Comparison of ENCODE assay signal across 39 cellular contexts in genomic region chr20:56903858-56904257, GRCh38.
"Had no signal": no experiment of that assay in that cellular context is flagged by ENCODE, and none has a peak within 500 bp of the region (broad histone marks: within the 10 kb centered on the region; RNA-seq: fewer than 3 reads in every experiment).

No MANE protein-coding gene starts in this region.

- H3K4me3 Mint-ChIP-seq: activated naive CD4-positive, alpha-beta T cell treated with anti-CD3 and anti-CD28 coated beads for 36 hours; activated naive CD4-positive, alpha-beta T cell treated with anti-CD3 and anti-CD28 coated beads, Interleukin-2, amount 10 ng/mL, durations not matched to agents 7 days and 5 days; activated naive CD4-positive, alpha-beta T cell treated with anti-CD3 and anti-CD28 coated beads, Interleukin-2, amount 50 U/mL, for 24 hours; activated naive CD8-positive, alpha-beta T cell; activated naive CD8-positive, alpha-beta T cell treated with anti-CD3 and anti-CD28 coated beads for 36 hours; activated naive CD8-positive, alpha-beta T cell treated with anti-CD3 and anti-CD28 coated beads, Interleukin-2, amount 10 ng/mL, durations not matched to agents 7 days and 5 days; activated naive CD8-positive, alpha-beta T cell treated with anti-CD3 and anti-CD28 coated beads, Interleukin-2, amount 50 U/mL, for 24 hours; activated T-cell treated with anti-CD3 and anti-CD28 coated beads, Interleukin-2, amount 50 U/mL, for 24 hours; activated T-cell treated with anti-CD3 and anti-CD28 coated beads, Interleukin-2, amount 50 U/mL, for 4 hours; activated T-cell treated with anti-CD3 and anti-CD28 coated beads, Interleukin-2, amount 50 U/mL, for 72 hours; activated T-helper 1 cell treated with anti-CD3 and anti-CD28 coated beads, Interleukin-12 subunit alpha, Interleukin-12 subunit beta, Interleukin-2, Interleukin-4 antibody, amounts not matched to agents 30 ng/mL and 10 ng/mL and 1 ng/mL, durations not matched to agents 14 hours and 24 hours and 36 hours; activated T-helper 17 cell treated with anti-CD3 and anti-CD28 coated beads, Interleukin-2, amount 50 U/mL, for 72 hours; brain; central memory CD8-positive, alpha-beta T cell had no signal

- DNase-seq: activated effector memory CD4-positive, alpha-beta T cell treated with anti-CD3 and anti-CD28 coated beads, Interleukin-2, amount 50 U/mL, for 16 hours; activated effector memory CD4-positive, alpha-beta T cell treated with Interleukin-2 at 50 U/mL for 16 hours; activated gamma-delta T cell; activated gamma-delta T cell treated with Interleukin-2 at 50 U/mL for 16 hours; activated naive CD4-positive, alpha-beta T cell; activated naive CD4-positive, alpha-beta T cell treated with anti-CD3 and anti-CD28 coated beads for 36 hours; activated naive CD4-positive, alpha-beta T cell treated with anti-CD3 and anti-CD28 coated beads, Interleukin-2, amount 10 ng/mL, durations not matched to agents 7 days and 5 days; activated naive CD4-positive, alpha-beta T cell treated with anti-CD3 and anti-CD28 coated beads, Interleukin-2, amount 50 U/mL, for 16 hours; activated naive CD4-positive, alpha-beta T cell treated with Interleukin-2 at 50 U/mL for 16 hours; activated naive CD8-positive, alpha-beta T cell treated with anti-CD3 and anti-CD28 coated beads for 36 hours; activated naive CD8-positive, alpha-beta T cell treated with anti-CD3 and anti-CD28 coated beads, Interleukin-2, amount 10 ng/mL, durations not matched to agents 7 days and 5 days; activated naive CD8-positive, alpha-beta T cell treated with anti-CD3 and anti-CD28 coated beads, Interleukin-2, amount 50 U/mL, for 24 hours; activated T-cell treated with anti-CD3 and anti-CD28 coated beads, Interleukin-2, amount 50 U/mL, for 24 hours; activated T-cell treated with anti-CD3 and anti-CD28 coated beads, Interleukin-2, amount 50 U/mL, for 4 hours; activated T-cell treated with anti-CD3 and anti-CD28 coated beads, Interleukin-2, amount 50 U/mL, for 48 hours; activated T-cell treated with anti-CD3 and anti-CD28 coated beads, Interleukin-2, amount 50 U/mL, for 72 hours; adrenal gland; amniotic stem cell; amygdala; anterior cingulate cortex; aorta; body of pancreas; brain microvascular endothelial cell; caudate nucleus; central memory CD4-positive, alpha-beta T cell; cerebellar nuclear complex had no signal

- H3K27ac ChIP-seq: adrenal gland, ascending aorta, body of pancreas, brain microvascular endothelial cell, breast epithelium, cardiac muscle cell had no signal

- H3K27me3 ChIP-seq: adrenal gland, ascending aorta, body of pancreas, brain microvascular endothelial cell, breast epithelium had no signal

- H3K4me3 ChIP-seq: adrenal gland, ascending aorta, body of pancreas, breast epithelium, cardiac muscle cell had no signal

- H3K36me3 Mint-ChIP-seq: activated naive CD4-positive, alpha-beta T cell treated with anti-CD3 and anti-CD28 coated beads, Interleukin-2, amount 10 ng/mL, durations not matched to agents 7 days and 5 days; activated naive CD4-positive, alpha-beta T cell treated with anti-CD3 and anti-CD28 coated beads, Interleukin-2, amount 50 U/mL, for 24 hours; activated naive CD8-positive, alpha-beta T cell; activated naive CD8-positive, alpha-beta T cell treated with anti-CD3 and anti-CD28 coated beads for 36 hours; activated naive CD8-positive, alpha-beta T cell treated with anti-CD3 and anti-CD28 coated beads, Interleukin-2, amount 10 ng/mL, durations not matched to agents 7 days and 5 days; brain had no signal

- H3K4me1 ChIP-seq: adrenal gland, ascending aorta, breast epithelium had no signal

- FAIRE-seq: astrocyte, bronchial epithelial cell had no signal

- H3K9me3 Mint-ChIP-seq: activated naive CD4-positive, alpha-beta T cell treated with anti-CD3 and anti-CD28 coated beads, Interleukin-2, amount 10 ng/mL, durations not matched to agents 7 days and 5 days; activated naive CD4-positive, alpha-beta T cell treated with anti-CD3 and anti-CD28 coated beads, Interleukin-2, amount 50 U/mL, for 24 hours; activated naive CD8-positive, alpha-beta T cell treated with anti-CD3 and anti-CD28 coated beads, Interleukin-2, amount 50 U/mL, for 24 hours; activated T-cell treated with anti-CD3 and anti-CD28 coated beads, Interleukin-2, amount 50 U/mL, for 4 hours; activated T-helper 1 cell treated with anti-CD3 and anti-CD28 coated beads, Interleukin-12 subunit alpha, Interleukin-12 subunit beta, Interleukin-2, Interleukin-4 antibody, amounts not matched to agents 30 ng/mL and 10 ng/mL and 1 ng/mL, durations not matched to agents 14 hours and 24 hours and 36 hours; activated T-helper 2 cell treated with anti-CD3 and anti-CD28 coated beads, Interferon-gamma antibody, Interleukin-2, Interleukin-4, amounts not matched to agents 10 μg/mL and 5 μg/mL and 100 μg/mL, durations not matched to agents 14 hours and 24 hours and 36 hours had no signal

- H3K36me3 ChIP-seq: adrenal gland, ascending aorta, brain microvascular endothelial cell, breast epithelium, cardiac muscle cell had no signal

- H3K27ac Mint-ChIP-seq: activated naive CD4-positive, alpha-beta T cell treated with anti-CD3 and anti-CD28 coated beads for 36 hours; activated naive CD4-positive, alpha-beta T cell treated with anti-CD3 and anti-CD28 coated beads, Interleukin-2, amount 10 ng/mL, durations not matched to agents 7 days and 5 days; activated naive CD4-positive, alpha-beta T cell treated with anti-CD3 and anti-CD28 coated beads, Interleukin-2, amount 50 U/mL, for 24 hours; activated naive CD4-positive, alpha-beta T cell treated with anti-CD3 and anti-CD28 coated beads, Interleukin-2, amount 50 U/mL, for 72 hours; activated naive CD8-positive, alpha-beta T cell; activated naive CD8-positive, alpha-beta T cell treated with anti-CD3 and anti-CD28 coated beads for 36 hours; activated naive CD8-positive, alpha-beta T cell treated with anti-CD3 and anti-CD28 coated beads, Interleukin-2, amount 10 ng/mL, durations not matched to agents 7 days and 5 days; activated naive CD8-positive, alpha-beta T cell treated with anti-CD3 and anti-CD28 coated beads, Interleukin-2, amount 50 U/mL, for 24 hours; activated T-cell treated with anti-CD3 and anti-CD28 coated beads, Interleukin-2, amount 50 U/mL, for 24 hours; activated T-cell treated with anti-CD3 and anti-CD28 coated beads, Interleukin-2, amount 50 U/mL, for 72 hours; activated T-helper 1 cell treated with anti-CD3 and anti-CD28 coated beads, Interleukin-12 subunit alpha, Interleukin-12 subunit beta, Interleukin-2, Interleukin-4 antibody, amounts not matched to agents 30 ng/mL and 10 ng/mL and 1 ng/mL, durations not matched to agents 14 hours and 24 hours and 36 hours; activated T-helper 17 cell treated with anti-CD3 and anti-CD28 coated beads, Interleukin-2, amount 50 U/mL, for 72 hours; activated T-helper 2 cell treated with anti-CD3 and anti-CD28 coated beads, Interferon-gamma antibody, Interleukin-2, Interleukin-4, amounts not matched to agents 10 μg/mL and 5 μg/mL and 100 μg/mL, durations not matched to agents 14 hours and 24 hours and 36 hours; brain had no signal

- H3K9me3 ChIP-seq: adrenal gland, ascending aorta had no signal

- H3K4me1 Mint-ChIP-seq: activated naive CD4-positive, alpha-beta T cell treated with anti-CD3 and anti-CD28 coated beads, Interleukin-2, amount 10 ng/mL, durations not matched to agents 7 days and 5 days; activated naive CD4-positive, alpha-beta T cell treated with anti-CD3 and anti-CD28 coated beads, Interleukin-2, amount 50 U/mL, for 24 hours; activated naive CD8-positive, alpha-beta T cell treated with anti-CD3 and anti-CD28 coated beads for 36 hours; activated naive CD8-positive, alpha-beta T cell treated with anti-CD3 and anti-CD28 coated beads, Interleukin-2, amount 10 ng/mL, durations not matched to agents 7 days and 5 days; activated naive CD8-positive, alpha-beta T cell treated with anti-CD3 and anti-CD28 coated beads, Interleukin-2, amount 50 U/mL, for 24 hours; activated T-helper 17 cell treated with anti-CD3 and anti-CD28 coated beads, Interleukin-2, amount 50 U/mL, for 72 hours; brain; central memory CD8-positive, alpha-beta T cell had no signal

- ATAC-seq: activated naive CD4-positive, alpha-beta T cell treated with anti-CD3 and anti-CD28 coated beads, Interleukin-2, amount 50 U/mL, for 72 hours; activated naive CD8-positive, alpha-beta T cell treated with anti-CD3 and anti-CD28 coated beads, Interleukin-2, amount 50 U/mL, for 24 hours; activated T-cell treated with anti-CD3 and anti-CD28 coated beads, Interleukin-2, amount 50 U/mL, for 4 hours; activated T-cell treated with anti-CD3 and anti-CD28 coated beads, Interleukin-2, amount 50 U/mL, for 72 hours; activated T-helper 17 cell treated with anti-CD3 and anti-CD28 coated beads, Interleukin-2, amount 50 U/mL, for 72 hours; body of pancreas had no signal
